Comparison of ENCODE assay signal across 8 cellular contexts in genomic region chr11:93784935-93785360, GRCh38. TPM values are rescaled to one million over a fixed set of nuclear protein-coding genes. Genes with fewer than 3 reads are reported as not detected.
DNase-seq lines count a peak whose midpoint lies in the region; ATAC-seq and TF ChIP-seq lines count a peak whose summit lies in the region.

No MANE protein-coding gene starts in this region.

- WGBS in right lobe of liver (ENCODE audit: insufficient coverage, low coverage, low lambda C conversion rate, missing lambda C conversion rate) = 0% methylated on average over 11 of the region's 13 CpGs
- WGBS in upper lobe of left lung, 2 donors = 0 to 1% methylated on average over 8 to 13 of the region's 13 CpGs

- ATAC-seq in GM21825 (IDR thresholded peaks at IDR 0.05; ENCODE audit: unreplicated experiment) (peak; percentile 22), right lobe of liver (no peak), upper lobe of left lung (ENCODE audit: low FRiP score in 2 of 2) (no peak)

- no peaks in the 10 kb centered on the region for H3K27me3 ChIP-seq in brain microvascular endothelial cell (replicated peaks)
- no peaks in the 10 kb centered on the region for H3K27me3 ChIP-seq in right lobe of liver
- H3K27me3 ChIP-seq in upper lobe of left lung = no peaks in the 10 kb centered on the region

- no peaks in the 10 kb centered on the region for H3K9me3 ChIP-seq in right lobe of liver
- no peaks in the 10 kb centered on the region for H3K9me3 ChIP-seq in upper lobe of left lung

- intact Hi-C loops in right lobe of liver (cut with DNase I) = loop anchor here in 1 of 2 donors (10.0 kb wide), 1 partner anchor 50 kb away; no protein-coding TSS in a partner anchor

- peak overlapping the region; percentile 73 for H3K27ac ChIP-seq in brain microvascular endothelial cell
- H3K27ac ChIP-seq in right lobe of liver = peak overlapping the region; percentile 88 to 93 (median 92)
- H3K27ac ChIP-seq in upper lobe of left lung = peak overlapping the region; percentile 88 to 97 (median 94)

- no peak for TF ChIP-seq CTCF in brain microvascular endothelial cell (IDR thresholded peaks at IDR 0.05; ENCODE audit: low read depth, low read length, missing control alignments)
- TF ChIP-seq CTCF in right lobe of liver (IDR thresholded peaks at IDR 0.05) = no peak
- TF ChIP-seq CTCF in upper lobe of left lung (IDR thresholded peaks at IDR 0.05) = no peak

- TF ChIP-seq POLR2A in right lobe of liver (IDR thresholded peaks at IDR 0.05) (no peak), upper lobe of left lung (IDR thresholded peaks at IDR 0.05) (no peak)

- DNase-seq in NCI-H1105 (lab: John Stamatoyannopoulos, UW) = peak; percentile 15
- no peak for DNase-seq in NCI-H1105 treated with DMSO at 0.1 percent for 48 hours (lab: John Stamatoyannopoulos, UW)
- DNase-seq in LoVo (ENCODE audit: low spot score) = peak; percentile 10
- DNase-seq in brain microvascular endothelial cell = no peak
- no peak for DNase-seq in right lobe of liver
- DNase-seq in upper lobe of left lung = no peak
- no peak for DNase-seq in dermis blood vessel endothelial cell

- H3K4me1 ChIP-seq in right lobe of liver (peaks cover 0 to 19% (median 5%) of the 10 kb centered on the region in 4 donors), upper lobe of left lung (peaks cover 23 to 33% (median 27%) of the 10 kb centered on the region in 4 donors)

- no peak for TF ChIP-seq EP300 in upper lobe of left lung (IDR thresholded peaks at IDR 0.05)

- in situ Hi-C loops in brain microvascular endothelial cell (cut with HindIII; ENCODE audit: low pct_ligation_motif_present, low sequenced_read_pairs) = no loop called here

- H3K36me3 ChIP-seq in brain microvascular endothelial cell (replicated peaks) = peaks cover 2% of the 10 kb centered on the region
- H3K36me3 ChIP-seq in right lobe of liver = peaks cover 0 to 21% (median 5%) of the 10 kb centered on the region in 4 donors
- peaks cover 0 to 23% (median 10%) of the 10 kb centered on the region in 4 donors for H3K36me3 ChIP-seq in upper lobe of left lung

- H3K4me3 ChIP-seq in brain microvascular endothelial cell (ENCODE audit: low read depth, low read length) (peak overlapping the region; percentile 100), right lobe of liver (peak overlapping the region; percentile 82 to 96 (median 96)), upper lobe of left lung (peak overlapping the region; percentile 65 to 92 (median 76))

RNA-seq across cellular contexts. Expression of gene MED17, which starts 0.9 kb away (rescaled TPM):
- total RNA-seq in right lobe of liver (10 to 100 TPM in 1 of 6 experiments, 1 to 10 TPM in 5; 4.8 to 10.1 (median 8.5) TPM), upper lobe of left lung (10 to 100 TPM; 13.1 to 33.5 (median 28.1) TPM), dermis blood vessel endothelial cell (36.4 and 36.8 TPM in 2 replicates)

RNA-seq across cellular contexts. Expression of gene C11orf54, which starts 43.5 kb away (rescaled TPM):
- total RNA-seq in right lobe of liver = 100 to 1,000 TPM in 4 of 6 experiments, 10 to 100 TPM in 2; 79.9 to 204 (median 124) TPM
- total RNA-seq in upper lobe of left lung = 10 to 100 TPM; 23.6 to 81.3 (median 39.8) TPM
- total RNA-seq in dermis blood vessel endothelial cell = 29.8 and 34.2 TPM in 2 replicates

RNA-seq across cellular contexts. Expression of gene TAF1D, which starts 43.7 kb away (rescaled TPM):
- total RNA-seq in right lobe of liver (10 to 100 TPM; 28.0 to 69.2 (median 49.3) TPM), upper lobe of left lung (100 to 1,000 TPM in 2 of 6 donors, 10 to 100 TPM in 4; 70.5 to 195 (median 88.5) TPM), dermis blood vessel endothelial cell (106 and 174 TPM in 2 replicates)

Comparison
In these comparisons a context has a peak if more than half of its experiments do, and no peak if none do; other contexts are left out.
1. DNase-seq: peak in NCI-H1105 (single experiment) and LoVo (single experiment); none in NCI-H1105 treated with DMSO at 0.1 percent for 48 hours (single experiment), brain microvascular endothelial cell (single experiment), right lobe of liver (0 of 3), upper lobe of left lung (0 of 2) and dermis blood vessel endothelial cell (single experiment).
2. Peak in every context shown above with its lines, with median percentiles within 50 percentile points of each other: H3K27ac ChIP-seq and H3K4me3 ChIP-seq.